38 cellular contexts compared by ENCODE assay signal in the genomic region with DNA sequence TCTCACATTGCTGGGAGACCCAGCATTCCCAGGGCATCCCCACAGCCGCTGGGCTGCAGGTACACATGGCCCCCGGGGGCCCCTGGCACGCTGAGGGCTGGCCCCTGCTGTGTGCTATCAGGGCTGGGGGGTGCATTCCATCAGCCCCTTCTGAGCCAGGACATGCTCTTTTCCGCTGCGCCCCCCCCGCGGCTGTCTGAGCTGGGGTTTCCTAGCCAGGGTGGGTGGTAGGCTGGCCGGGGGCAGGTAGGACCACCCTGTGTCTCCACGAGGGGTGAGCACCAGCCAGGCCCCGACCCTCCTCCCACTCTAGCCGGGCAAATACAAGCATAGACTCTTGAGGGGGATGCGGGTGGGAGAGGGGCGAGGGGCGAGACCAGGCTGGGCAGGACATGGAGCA. TPM values are rescaled to one million over a fixed set of nuclear protein-coding genes. Genes with fewer than 3 reads are reported as not detected.
"Had no signal": no experiment of that assay in that cellular context is flagged by ENCODE, and none has a peak within 500 bp of the region (broad histone marks: within the 10 kb centered on the region; RNA-seq: fewer than 3 reads in every experiment).

No MANE protein-coding gene starts in this region.

- FAIRE-seq: astrocyte, TTC549 had no signal

- H3K9me3 ChIP-seq: adrenal gland, body of pancreas, breast epithelium had no signal

- H3K36me3 ChIP-seq: breast epithelium had no signal

- H3K4me1 ChIP-seq: adrenal gland, body of pancreas, breast epithelium had no signal

- DNase-seq: activated B cell treated with CpG ODN at 0.5 μM for 24 hours; activated CD4-positive, alpha-beta memory T cell treated with anti-CD3 and anti-CD28 coated beads for 36 hours; activated CD4-positive, alpha-beta T cell treated with anti-CD3 and anti-CD28 coated beads for 4 hours; activated CD4-positive, alpha-beta T cell treated with anti-CD3 and anti-CD28 coated beads, Interleukin-2, amount 10 ng/mL, durations not matched to agents 24 days and 14 days; activated CD4-positive, alpha-beta T cell treated with anti-CD3 and anti-CD28 coated beads, Interleukin-2, amount 50 U/mL, for 1 hour; activated CD4-positive, alpha-beta T cell treated with anti-CD3 and anti-CD28 coated beads, Interleukin-2, amount 50 U/mL, for 4 hours; activated CD4-positive, CD25-positive, alpha-beta regulatory T cell treated with anti-CD3 and anti-CD28 coated beads, Interleukin-2, amount 50 U/mL, for 72 hours; activated CD8-positive, alpha-beta memory T cell treated with anti-CD3 and anti-CD28 coated beads, Interleukin-2, amount 50 U/mL, for 4 hours; activated CD8-positive, alpha-beta T cell treated with anti-CD3 and anti-CD28 coated beads for 36 hours; activated effector memory CD4-positive, alpha-beta T cell treated with anti-CD3 and anti-CD28 coated beads, Interleukin-2, amount 50 U/mL, for 16 hours; activated gamma-delta T cell treated with Interleukin-2 at 50 U/mL for 16 hours; activated naive CD4-positive, alpha-beta T cell; activated naive CD4-positive, alpha-beta T cell treated with anti-CD3 and anti-CD28 coated beads for 36 hours; activated naive CD4-positive, alpha-beta T cell treated with anti-CD3 and anti-CD28 coated beads, Interleukin-2, amount 50 U/mL, for 16 hours; activated naive CD8-positive, alpha-beta T cell treated with anti-CD3 and anti-CD28 coated beads for 36 hours; activated T-cell treated with anti-CD3 and anti-CD28 coated beads for 4 hours; activated T-cell treated with anti-CD3 and anti-CD28 coated beads, Interleukin-2, amount 50 U/mL, for 1 hour; activated T-cell treated with anti-CD3 and anti-CD28 coated beads, Interleukin-2, amount 50 U/mL, for 4 hours; activated T-cell treated with anti-CD3 and anti-CD28 coated beads, Interleukin-2, amount 50 U/mL, for 72 hours; adrenal gland; amniotic stem cell; aorta; body of pancreas; brain microvascular endothelial cell; central memory CD4-positive, alpha-beta T cell; T-helper 1 cell; T-helper 2 cell; T-helper 9 cell had no signal

- H3K27ac ChIP-seq: adrenal gland, body of pancreas, brain microvascular endothelial cell, breast epithelium, VCaP had no signal

- H3K4me3 ChIP-seq: adrenal gland, body of pancreas, breast epithelium had no signal

- H3K27me3 ChIP-seq: adrenal gland, body of pancreas, brain microvascular endothelial cell, breast epithelium had no signal

RNA-seq across cellular contexts. Expression of gene FCN2, which starts 58.1 kb away (rescaled TPM):
- total RNA-seq: activated B cell treated with CpG ODN at 0.5 μM for 24 hours; activated CD4-positive, alpha-beta memory T cell treated with anti-CD3 and anti-CD28 coated beads for 36 hours; activated CD4-positive, alpha-beta T cell treated with anti-CD3 and anti-CD28 coated beads, Interleukin-2, amount 10 ng/mL, durations not matched to agents 24 days and 14 days; activated CD8-positive, alpha-beta memory T cell treated with anti-CD3 and anti-CD28 coated beads for 36 hours; activated CD8-positive, alpha-beta T cell treated with anti-CD3 and anti-CD28 coated beads for 36 hours; activated naive CD4-positive, alpha-beta T cell treated with anti-CD3 and anti-CD28 coated beads for 36 hours; activated naive CD4-positive, alpha-beta T cell treated with anti-CD3 and anti-CD28 coated beads, Interleukin-2, amount 50 U/mL, for 72 hours; activated naive CD8-positive, alpha-beta T cell treated with anti-CD3 and anti-CD28 coated beads for 36 hours; activated T-cell treated with anti-CD3 and anti-CD28 coated beads, Interleukin-2, amount 50 U/mL, for 4 hours; activated T-cell treated with anti-CD3 and anti-CD28 coated beads, Interleukin-2, amount 50 U/mL, for 72 hours; activated T-helper 1 cell treated with anti-CD3 and anti-CD28 coated beads, Interleukin-12 subunit alpha, Interleukin-12 subunit beta, Interleukin-2, Interleukin-4 antibody, amounts not matched to agents 30 ng/mL and 10 ng/mL and 1 ng/mL, durations not matched to agents 14 hours and 24 hours and 36 hours; activated T-helper 17 cell treated with anti-CD3 and anti-CD28 coated beads, Interleukin-2, amount 50 U/mL, for 72 hours; astrocyte; body of pancreas; cardiac septum; cerebellum had no signal
- polyA plus RNA-seq: aorta had no signal
